Comparison of ENCODE assay signal across 23 cellular contexts in the genomic region with DNA sequence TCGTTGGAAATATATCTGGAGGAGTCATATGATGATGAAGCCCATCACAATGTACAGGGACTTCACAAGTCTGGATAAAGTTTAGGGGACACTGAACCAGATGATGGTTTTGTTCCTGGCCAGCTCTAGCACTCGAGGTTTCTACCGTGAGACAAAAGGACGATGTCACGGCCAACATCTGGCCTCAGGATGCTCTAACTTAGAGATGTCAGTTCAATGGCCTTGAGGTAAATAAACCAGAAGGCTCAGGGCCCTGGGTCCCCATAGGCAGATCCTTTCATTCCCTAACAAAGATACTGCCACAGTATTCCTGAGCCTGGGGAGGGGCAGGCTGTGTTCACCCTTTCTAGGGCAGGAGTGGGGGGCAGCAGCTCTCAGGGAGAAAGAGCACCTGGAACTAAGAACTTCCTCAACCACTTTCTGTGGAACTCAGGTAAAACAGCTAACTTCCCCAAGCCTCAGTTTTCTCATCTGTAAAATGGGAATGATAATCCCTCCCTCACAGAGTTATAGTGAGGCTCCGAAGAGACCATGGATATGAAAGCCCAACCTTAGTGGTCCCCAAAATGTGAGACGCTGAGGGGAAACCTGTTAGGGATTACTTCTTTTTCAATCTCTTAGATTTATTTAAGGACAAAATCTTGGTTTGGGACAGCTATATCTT. TPM values are rescaled to one million over a fixed set of nuclear protein-coding genes. Genes with fewer than 3 reads are reported as not detected.
"Had no signal": no experiment of that assay in that cellular context is flagged by ENCODE, and none has a peak within 500 bp of the region (broad histone marks: within the 10 kb centered on the region; RNA-seq: fewer than 3 reads in every experiment).

No MANE protein-coding gene starts in this region.

- H3K4me2 ChIP-seq: SK-N-SH had no signal

- H3K36me3 ChIP-seq: MG63 had no signal

- H3K9me3 ChIP-seq: MG63, SK-N-SH had no signal

- H3K9ac ChIP-seq: SK-N-SH had no signal

- H3K9me2 ChIP-seq: SK-N-SH had no signal

- DNase-seq: Karpas-422, KG1, MG63, NCI-H1092, NCI-H1105 treated with DMSO at 0.1 percent for 48 hours, NCI-H1436, NCI-H187, NCI-H2029, NCI-H2081 treated with DMSO at 0.1 percent for 48 hours, NCI-H2171, NCI-H226, NCI-H446, NCI-H510A, NCI-H524 treated with DMSO at 0.1 percent for 48 hours, NCI-H69, NCI-H774, PC-3, SHP77, SK-N-SH had no signal

- H3K4me3 ChIP-seq: MG63 had no signal

- H3K27ac ChIP-seq: RWPE1 had no signal

- ATAC-seq: Panc1, PC-3 had no signal

RNA-seq across cellular contexts. Expression of gene MS4A10, which starts 18.3 kb away (rescaled TPM):
- total RNA-seq: HT-29, PC-3, SK-MEL-5 had no signal
- polyA plus RNA-seq: SK-N-SH had no signal

RNA-seq across cellular contexts. Expression of gene MS4A15, which starts 46.7 kb away (rescaled TPM):
- total RNA-seq: HT-29, PC-3, SK-MEL-5 had no signal
- polyA plus RNA-seq: SK-N-SH had no signal

RNA-seq across cellular contexts. Expression of gene PTGDR2, which starts 52.3 kb away (rescaled TPM):
- total RNA-seq: PC-3, SK-MEL-5 had no signal
